Comparison of ENCODE assay signal across 12 cellular contexts in the genomic region with DNA sequence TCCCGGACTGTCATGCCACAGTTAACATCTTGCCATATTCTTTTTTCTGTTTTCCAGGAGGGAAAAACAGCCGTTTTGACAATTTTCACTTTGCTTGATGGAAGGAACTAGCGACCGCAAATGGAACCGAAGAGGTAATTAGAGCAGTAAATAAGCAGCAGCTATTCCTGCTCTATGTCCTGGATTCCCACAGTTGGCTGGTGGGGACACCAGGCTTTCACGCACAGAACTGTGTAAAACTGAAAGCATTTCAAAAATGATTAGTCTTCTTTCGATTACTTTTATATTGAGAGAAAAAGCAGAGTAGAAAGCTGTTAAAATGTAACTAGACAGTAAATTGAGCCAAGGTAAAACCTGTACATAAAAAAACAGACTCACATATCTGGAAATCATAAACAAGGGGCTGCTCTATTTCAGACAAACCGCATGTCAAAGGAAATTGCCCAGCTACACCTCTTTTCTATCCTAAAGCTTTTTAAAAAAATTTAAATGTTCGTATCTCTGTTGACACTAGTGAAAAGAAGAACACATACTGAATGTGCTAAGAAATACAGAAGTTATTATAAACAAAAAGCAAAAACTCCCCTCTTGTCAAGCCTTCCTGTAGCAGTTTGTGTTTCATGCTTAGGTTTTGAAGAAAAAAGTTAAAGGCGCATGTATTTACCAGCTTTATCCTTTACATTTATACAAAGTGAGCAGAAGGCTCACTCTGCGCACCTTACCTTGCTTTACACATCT.
DNase-seq lines count a peak whose midpoint lies in the region; ATAC-seq and TF ChIP-seq lines count a peak whose summit lies in the region.
"Had no signal": no experiment of that assay in that cellular context is flagged by ENCODE, and none has a peak within 500 bp of the region (broad histone marks: within the 10 kb centered on the region; RNA-seq: fewer than 3 reads in every experiment).

No MANE protein-coding gene starts in this region.

- TF ChIP-seq CTCF in cardiac muscle cell (IDR thresholded peaks at IDR 0.05; ENCODE audit: low read depth, low read length) (no peak), tibial artery (IDR thresholded peaks at IDR 0.05) (no peak), OCI-LY7 (conservative IDR thresholded peaks at IDR 0.05; ENCODE audit: low read length) (no peak)

- H4K20me1 ChIP-seq in OCI-LY7 (ENCODE audit: insufficient read depth, low read length): peaks cover 5% of the 10 kb centered on the region

- H3K9me2 ChIP-seq in OCI-LY7 (ENCODE audit: insufficient read depth, low read length): no peaks in the 10 kb centered on the region

- intact Hi-C loops in left ventricle myocardium superior (cut with micrococcal nuclease): no loop called here
- intact Hi-C loops in tibial artery (cut with DNase I; ENCODE audit: low total_unique reads): no loop called here
- intact Hi-C loops in OCI-LY7 (cut with micrococcal nuclease; ENCODE audit: unreplicated experiment): no loop called here

- CTCF ChIA-PET in OCI-LY7 (lab: Charles Lee; ENCODE audit: unreplicated experiment): interaction anchor here (1.0 kb wide), 1 partner anchor 10 kb away, joined by 3 read pairs; no protein-coding TSS in a partner anchor

- peaks cover 11% of the 10 kb centered on the region for H3K36me3 ChIP-seq in cardiac muscle cell
- H3K36me3 ChIP-seq in mucosa of rectum (ENCODE audit: control insufficient read depth in 2 of 2, insufficient read depth in 2 of 2, low read length in 2 of 2): peaks cover 0 to 9% of the 10 kb centered on the region in 2 donors
- peaks cover 0 to 10% (median 8%) of the 10 kb centered on the region in 3 donors for H3K36me3 ChIP-seq in tibial artery
- peaks cover 27% of the 10 kb centered on the region for H3K36me3 ChIP-seq in OCI-LY7 (ENCODE audit: insufficient read depth, low read length)

- DNase-seq in cardiac muscle cell (ENCODE audit: low read depth in 1 of 2, low spot score in 1 of 2) (no peak), left ventricle myocardium superior (no peak), tibial artery (no peak), NCI-H2107 (lab: John Stamatoyannopoulos, UW) (no peak), NCI-H524 treated with DMSO at 0.1 percent for 48 hours (lab: John Stamatoyannopoulos, UW) (no peak), OCI-LY7 (ENCODE audit: low spot score) (no peak)
- DNase-seq: NCI-H1092 treated with DMSO at 0.1 percent for 48 hours; NCI-H82; stimulated activated CD4-positive, alpha-beta T cell treated with anti-CD3 and anti-CD28 coated beads, Interleukin-2, amount 100 ng/mL, for 24 hours had no signal

- ATAC-seq in left ventricle myocardium superior: no peak

- peak overlapping the region; percentile 33 for H3K27ac ChIP-seq in cardiac muscle cell
- H3K27ac ChIP-seq in angular gyrus (ENCODE audit: low read depth, low read length): peak overlapping the region; percentile 54
- peak overlapping the region; percentile 12 to 70 for H3K27ac ChIP-seq in mucosa of rectum (ENCODE audit: low read depth in 2 of 2, low read length in 2 of 2)
- H3K27ac ChIP-seq in tibial artery: peak overlapping the region; percentile 87 to 92
- H3K27ac ChIP-seq in OCI-LY7 (ENCODE audit: low read depth, low read length, poor library complexity, severe bottlenecking): no peak overlapping the region
- H3K27ac ChIP-seq: C4-2B had no signal

- H3K27me3 ChIP-seq in cardiac muscle cell (no peaks in the 10 kb centered on the region), mucosa of rectum (ENCODE audit: control insufficient read depth in 2 of 2, insufficient read depth in 2 of 2, low read length in 2 of 2) (no peaks in the 10 kb centered on the region), tibial artery (no peaks in the 10 kb centered on the region)

- BruUV-seq in OCI-LY7 (replicated peaks; lab: Mats Ljungman, UMichigan): no TSS peak

- POLR2A ChIA-PET in OCI-LY7 (lab: Charles Lee): no interaction called here

- H3K4me3 ChIP-seq in cardiac muscle cell (no peak overlapping the region), mucosa of rectum (ENCODE audit: low read length in 2 of 2) (no peak overlapping the region), tibial artery (peak overlapping the region in 1 of 2 donors; percentile 23), OCI-LY7 (ENCODE audit: low read depth, low read length, poor library complexity, severe bottlenecking) (no peak overlapping the region)

- H3K4me2 ChIP-seq in OCI-LY7 (ENCODE audit: low read length): no peak overlapping the region

- no peaks in the 10 kb centered on the region for H3K9me3 ChIP-seq in cardiac muscle cell (ENCODE audit: low read depth)
- no peaks in the 10 kb centered on the region for H3K9me3 ChIP-seq in mucosa of rectum (ENCODE audit: control insufficient read depth in 2 of 2, low read length in 2 of 2)
- H3K9me3 ChIP-seq in tibial artery: no peaks in the 10 kb centered on the region
- H3K9me3 ChIP-seq in OCI-LY7 (ENCODE audit: low read length): no peaks in the 10 kb centered on the region

- no peaks in the 10 kb centered on the region for H3K79me2 ChIP-seq in OCI-LY7 (ENCODE audit: insufficient read depth, low read depth, low read length)

- no peak overlapping the region for H3K9ac ChIP-seq in mucosa of rectum (ENCODE audit: low read depth in 1 of 2, low read length in 2 of 2)

- H3K4me1 ChIP-seq in cardiac muscle cell (ENCODE audit: low read depth) (peaks cover 38% of the 10 kb centered on the region), mucosa of rectum (ENCODE audit: control insufficient read depth in 2 of 2, insufficient read depth in 2 of 2, low read length in 2 of 2) (peaks cover 30 to 33% of the 10 kb centered on the region in 2 donors), tibial artery (peaks cover 4 to 97% (median 71%) of the 10 kb centered on the region in 4 donors), OCI-LY7 (ENCODE audit: insufficient read depth, low read length, poor library complexity, severe bottlenecking) (peaks cover 9% of the 10 kb centered on the region)

- H2AFZ ChIP-seq in OCI-LY7 (ENCODE audit: low read length): no peak overlapping the region
